1 cellular context compared by ENCODE assay signal in genomic region chr1:44776749-44777068, GRCh38.
TF ChIP-seq lines count a peak whose summit lies in the region.

No MANE protein-coding gene starts in this region.

TF ChIP-seq in HCT116, 20 proteins besides CTCF, POLR2A, EP300 and RAD21 (continued from another document):
- TF ChIP-seq CBX3 (IDR thresholded peaks at IDR 0.05; ENCODE audit: low read depth) (no peak), SIN3A (IDR thresholded peaks at IDR 0.05; ENCODE audit: low read depth) (no peak), FOSL1 (IDR thresholded peaks at IDR 0.05; ENCODE audit: low read depth) (no peak), ZNF274 (IDR thresholded peaks at IDR 0.05; ENCODE audit: low read depth, low read length) (no peak), SRF (IDR thresholded peaks at IDR 0.05; ENCODE audit: low read depth) (no peak), JUND (IDR thresholded peaks at IDR 0.05) (no peak), ELF1 (IDR thresholded peaks at IDR 0.05; ENCODE audit: borderline replicate concordance, low read depth) (no peak), REST (IDR thresholded peaks at IDR 0.05; ENCODE audit: low read depth) (no peak), SP1 (IDR thresholded peaks at IDR 0.05; ENCODE audit: low read depth) (no peak), EZH2phosphoT487 (IDR thresholded peaks at IDR 0.05; ENCODE audit: borderline replicate concordance) (no peak), POLR2AphosphoS5 (IDR thresholded peaks at IDR 0.05; ENCODE audit: low read depth, low read length) (no peak), MAX (IDR thresholded peaks at IDR 0.05) (no peak), ZBTB33 (IDR thresholded peaks at IDR 0.05; ENCODE audit: extremely low read depth, insufficient replicate concordance, low read length) (no peak), ATF3 (IDR thresholded peaks at IDR 0.05) (no peak), EZH2 (IDR thresholded peaks at IDR 0.05) (no peak)
